Comparison of ENCODE assay signal across 18 cellular contexts in genomic region chr15:50415752-50416404, GRCh38. TPM values are rescaled to one million over a fixed set of nuclear protein-coding genes. Genes with fewer than 3 reads are reported as not detected.
A peak's percentile ranks its signal among the peaks of the same experiment; 100 is the strongest.
DNase-seq lines count a peak whose midpoint lies in the region; ATAC-seq and TF ChIP-seq lines count a peak whose summit lies in the region.
"Had no signal": no experiment of that assay in that cellular context is flagged by ENCODE, and none has a peak within 500 bp of the region (broad histone marks: within the 10 kb centered on the region; RNA-seq: fewer than 3 reads in every experiment).

No MANE protein-coding gene starts in this region.

- peaks cover 2% of the 10 kb centered on the region for H3K36me3 Mint-ChIP-seq in memory B cell
- H3K36me3 Mint-ChIP-seq: stimulated activated memory B cell treated with anti-CD40 and anti-IgM and Interleukin-4, amounts not matched to agents 10 μg/mL and 1 μg/mL and 100 μg/mL, for 72 hours had no signal

- no peaks in the 10 kb centered on the region for H3K9me3 Mint-ChIP-seq in memory B cell
- H3K9me3 Mint-ChIP-seq: neural crest cell; stimulated activated memory B cell treated with anti-CD40 and anti-IgM and Interleukin-4, amounts not matched to agents 10 μg/mL and 1 μg/mL and 100 μg/mL, for 72 hours had no signal

- H3K27me3 Mint-ChIP-seq in memory B cell: no peaks in the 10 kb centered on the region
- H3K27me3 Mint-ChIP-seq: stimulated activated memory B cell treated with anti-CD40 and anti-IgM and Interleukin-4, amounts not matched to agents 10 μg/mL and 1 μg/mL and 100 μg/mL, for 72 hours had no signal

- no peak overlapping the region for H3K4me3 Mint-ChIP-seq in memory B cell
- H3K4me3 Mint-ChIP-seq: neural crest cell; stimulated activated memory B cell treated with anti-CD40 and anti-IgM and Interleukin-4, amounts not matched to agents 10 μg/mL and 1 μg/mL and 100 μg/mL, for 72 hours had no signal

- intact Hi-C loops in Right ventricle myocardium inferior (cut with DNase I): no loop called here

- peak; percentile 6 for DNase-seq in EL
- DNase-seq in NCI-H226: peak; percentile 30
- peak; percentile 10 to 18 for DNase-seq in cardiac fibroblast (ENCODE audit: low read depth in 2 of 2)
- DNase-seq in memory B cell (ENCODE audit: low spot score in 2 of 2): no peak
- no peak for DNase-seq in SKM-1 treated with dmso at 0.1 percent for 144 hours (lab: John Stamatoyannopoulos, UW; ENCODE audit: unreplicated experiment)
- DNase-seq in substantia nigra (lab: John Stamatoyannopoulos, UW): no peak
- DNase-seq in Right ventricle myocardium inferior (ENCODE audit: missing footprints): no peak
- DNase-seq: activated CD4-positive, alpha-beta T cell treated with anti-CD3 and anti-CD28 coated beads for 4 hours; esophagus squamous epithelium; stimulated activated CD4-positive, alpha-beta T cell treated with anti-CD3 and anti-CD28 coated beads, Interleukin-4, amount 100 ng/mL, for 4 hours had no signal

- H3K27ac Mint-ChIP-seq in memory B cell: no peak overlapping the region
- H3K27ac Mint-ChIP-seq: stimulated activated memory B cell treated with anti-CD40 and anti-IgM and Interleukin-4, amounts not matched to agents 10 μg/mL and 1 μg/mL and 100 μg/mL, for 72 hours had no signal

- H3K4me3 ChIP-seq in cardiac fibroblast (replicated peaks in 1 of 2; ENCODE audit: low read depth in 2 of 2, low read length in 2 of 2): no peak overlapping the region
- H3K4me3 ChIP-seq: BLaER1 treated with 17β-estradiol and CSF1 and Interleukin-3, amounts not matched to agents 10 nM and 100 nM; esophagus squamous epithelium; lung; vagina had no signal

- ATAC-seq in memory B cell (ENCODE audit: low read depth): peak; percentile 54
- ATAC-seq in HG02973 (IDR thresholded peaks at IDR 0.05; ENCODE audit: unreplicated experiment): no peak
- ATAC-seq in Right ventricle myocardium inferior: no peak
- ATAC-seq: sciatic nerve; stimulated activated memory B cell treated with anti-CD40 and anti-IgM and Interleukin-4, amounts not matched to agents 10 μg/mL and 1 μg/mL and 100 μg/mL, for 72 hours had no signal

- TF ChIP-seq CTCF in cardiac fibroblast (IDR thresholded peaks at IDR 0.05; ENCODE audit: low read depth, low read length): no peak

- H3K4me1 Mint-ChIP-seq in memory B cell: no peaks in the 10 kb centered on the region
- H3K4me1 Mint-ChIP-seq: neural crest cell; stimulated activated memory B cell treated with anti-CD40 and anti-IgM and Interleukin-4, amounts not matched to agents 10 μg/mL and 1 μg/mL and 100 μg/mL, for 72 hours had no signal

- H3K27ac ChIP-seq in substantia nigra (ENCODE audit: low read depth, low read length, poor library complexity, severe bottlenecking): no peak overlapping the region
- H3K27ac ChIP-seq: BLaER1 treated with 17β-estradiol and CSF1 and Interleukin-3, amounts not matched to agents 10 nM and 100 nM; esophagus squamous epithelium; HL-60; vagina had no signal

RNA-seq across cellular contexts. Expression of gene USP8, which starts 8.3 kb away (rescaled TPM):
- total RNA-seq in Right ventricle myocardium inferior: 44.7 TPM

Comparison
In these comparisons a context has a peak if more than half of its experiments do, and no peak if none do; other contexts are left out.
1. DNase-seq: peak in EL (single experiment), NCI-H226 (single experiment) and cardiac fibroblast (2 of 2); none in memory B cell (0 of 2), SKM-1 treated with dmso at 0.1 percent for 144 hours (single experiment), substantia nigra (0 of 49) and Right ventricle myocardium inferior (single experiment).